Comparison of ENCODE assay signal across 30 cellular contexts in the genomic region with DNA sequence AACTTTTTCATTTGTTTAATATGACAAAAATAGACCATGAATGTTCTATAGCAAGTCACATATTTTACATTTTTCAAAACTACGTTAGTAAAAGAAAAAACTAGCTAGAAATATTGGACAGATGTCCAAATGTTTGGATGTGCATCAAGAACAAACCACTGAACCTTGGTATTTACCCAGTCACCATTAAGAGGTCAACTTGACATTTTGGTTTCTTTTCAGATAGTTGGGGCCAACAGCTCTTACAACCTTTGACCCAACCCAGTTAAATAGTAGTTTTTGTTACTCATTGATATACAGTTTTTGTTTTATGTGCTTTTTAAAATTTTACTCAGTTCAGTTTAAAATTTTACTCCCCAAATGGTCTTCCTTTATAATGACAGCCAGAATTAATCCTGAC.
"Had no signal": no experiment of that assay in that cellular context is flagged by ENCODE, and none has a peak within 500 bp of the region (broad histone marks: within the 10 kb centered on the region; RNA-seq: fewer than 3 reads in every experiment).

No MANE protein-coding gene starts in this region.

- FAIRE-seq: astrocyte, bronchial epithelial cell had no signal

- ATAC-seq: activated CD4-positive, alpha-beta T cell treated with anti-CD3 and anti-CD28 coated beads for 36 hours; activated CD8-positive, alpha-beta memory T cell treated with anti-CD3 and anti-CD28 coated beads, Interleukin-2, amount 10 ng/mL, durations not matched to agents 7 days and 5 days; activated CD8-positive, alpha-beta T cell treated with anti-CD3 and anti-CD28 coated beads, Interleukin-2, amount 10 ng/mL, durations not matched to agents 7 days and 5 days; foreskin keratinocyte; gastrocnemius medialis; heart left ventricle had no signal

- DNase-seq: activated CD4-positive, alpha-beta memory T cell treated with anti-CD3 and anti-CD28 coated beads for 36 hours; activated CD4-positive, alpha-beta T cell treated with anti-CD3 and anti-CD28 coated beads for 36 hours; activated CD4-positive, alpha-beta T cell treated with anti-CD3 and anti-CD28 coated beads, Interleukin-2, amount 10 ng/mL, durations not matched to agents 24 days and 14 days; activated CD4-positive, CD25-positive, alpha-beta regulatory T cell; activated CD4-positive, CD25-positive, alpha-beta regulatory T cell treated with anti-CD3 and anti-CD28 coated beads, Interleukin-2, amount 50 U/mL, for 72 hours; activated CD8-positive, alpha-beta memory T cell treated with anti-CD3 and anti-CD28 coated beads, Interleukin-2, amount 10 ng/mL, durations not matched to agents 7 days and 5 days; activated CD8-positive, alpha-beta memory T cell treated with anti-CD3 and anti-CD28 coated beads, Interleukin-2, amount 50 U/mL, for 4 hours; activated CD8-positive, alpha-beta T cell treated with anti-CD3 and anti-CD28 coated beads, Interleukin-2, amount 10 ng/mL, durations not matched to agents 7 days and 5 days; activated effector memory CD4-positive, alpha-beta T cell treated with Interleukin-2 at 50 U/mL for 16 hours; activated gamma-delta T cell treated with Interleukin-2 at 50 U/mL for 16 hours; activated naive CD4-positive, alpha-beta T cell treated with anti-CD3 and anti-CD28 coated beads, Interleukin-2, amount 50 U/mL, for 16 hours; activated naive CD4-positive, alpha-beta T cell treated with Interleukin-2 at 50 U/mL for 16 hours; activated T-cell treated with anti-CD3 and anti-CD28 coated beads, Interleukin-2, amount 50 U/mL, for 1 hour; activated T-cell treated with anti-CD3 and anti-CD28 coated beads, Interleukin-2, amount 50 U/mL, for 48 hours; amniotic stem cell; anterior cingulate cortex; brain microvascular endothelial cell; dorsolateral prefrontal cortex; effector memory CD4-positive, alpha-beta T cell; endodermal cell; erythroblast; foreskin keratinocyte; gastrocnemius medialis; glutamatergic neuron; heart left ventricle; T-helper 2 cell had no signal

- H3K4me3 ChIP-seq: coronary artery, dorsolateral prefrontal cortex, esophagus muscularis mucosa, gastrocnemius medialis, heart left ventricle had no signal
